16 cellular contexts compared by ENCODE assay signal in genomic region chr19:48818234-48818823, GRCh38. TPM values are rescaled to one million over a fixed set of nuclear protein-coding genes. Genes with fewer than 3 reads are reported as not detected.
DNase-seq lines count a peak whose midpoint lies in the region; ATAC-seq and TF ChIP-seq lines count a peak whose summit lies in the region.
"Had no signal": no experiment of that assay in that cellular context is flagged by ENCODE, and none has a peak within 500 bp of the region (broad histone marks: within the 10 kb centered on the region; RNA-seq: fewer than 3 reads in every experiment).

No MANE protein-coding gene starts in this region.

- H3K9me2 ChIP-seq in PC-3 (replicated peaks; ENCODE audit: low read length) = no peaks in the 10 kb centered on the region

- H3K4me1 ChIP-seq in PC-3 (ENCODE audit: insufficient read depth, low read length) = peaks cover 10% of the 10 kb centered on the region
- H3K4me1 ChIP-seq: Caco-2 had no signal

- no peaks in the 10 kb centered on the region for H3K9me3 ChIP-seq in PC-3 (ENCODE audit: low read length)
- H3K9me3 ChIP-seq: Caco-2, testis had no signal

- POLR2A ChIA-PET in PC-3 (lab: Charles Lee; ENCODE audit: unreplicated experiment) = no interaction called here

- no peaks in the 10 kb centered on the region for H3K9me3 Mint-ChIP-seq in type B pancreatic cell
- H3K9me3 Mint-ChIP-seq: activated CD4-positive, alpha-beta memory T cell treated with anti-CD3 and anti-CD28 coated beads, Interleukin-2, amount 10 ng/mL, durations not matched to agents 7 days and 5 days; neural progenitor cell had no signal

- TF ChIP-seq CTCF in type B pancreatic cell (conservative IDR thresholded peaks at IDR 0.05) (no peak), PC-3 (conservative IDR thresholded peaks at IDR 0.05; ENCODE audit: low read depth, low read length) (no peak)

- H3K9ac ChIP-seq in PC-3 (ENCODE audit: low read length) = no peak overlapping the region
- H3K9ac ChIP-seq: neural progenitor cell had no signal

- DNase-seq in NCI-H1436 (lab: John Stamatoyannopoulos, UW) (peak; percentile 84), NCI-H1436 treated with DMSO at 0.1 percent for 48 hours (lab: John Stamatoyannopoulos, UW) (no peak), NCI-H69 (lab: John Stamatoyannopoulos, UW) (peak; percentile 98), left kidney (ENCODE audit: low read depth, low spot score) (peak; percentile 44), type B pancreatic cell (ENCODE audit: extremely low spot score, unreplicated experiment) (no peak), dermis blood vessel endothelial cell (no peak), activated gamma-delta T cell treated with Interleukin-2 at 50 U/mL for 16 hours (no peak), PC-3 (no peak)
- DNase-seq: activated CD4-positive, alpha-beta memory T cell treated with anti-CD3 and anti-CD28 coated beads, Interleukin-2, amount 10 ng/mL, durations not matched to agents 7 days and 5 days; activated naive CD4-positive, alpha-beta T cell treated with Interleukin-2 at 50 U/mL for 16 hours; Caco-2; T-helper 1 cell; testis had no signal

- no peaks in the 10 kb centered on the region for H3F3A ChIP-seq in PC-3 (ENCODE audit: low read length, unreplicated experiment)

- H3K36me3 Mint-ChIP-seq in type B pancreatic cell = peaks cover 7% of the 10 kb centered on the region

- H4K20me1 ChIP-seq in PC-3 (ENCODE audit: low read length) = no peaks in the 10 kb centered on the region

- CTCF ChIA-PET in PC-3 (lab: Charles Lee) = no interaction called here

- no peak overlapping the region for H3K27ac ChIP-seq in PC-3 (ENCODE audit: low read length)
- H3K27ac ChIP-seq: cardiac muscle cell, neural progenitor cell, testis had no signal

- ATAC-seq in PC-3 = no peak

- H3K4me3 ChIP-seq in PC-3 (ENCODE audit: low read length) = no peak overlapping the region
- H3K4me3 ChIP-seq: cardiac muscle cell, neural progenitor cell, smooth muscle cell, testis had no signal

- no peak overlapping the region for H2AFZ ChIP-seq in PC-3 (ENCODE audit: low read length)
- H2AFZ ChIP-seq: neural progenitor cell had no signal

- peak overlapping the region; percentile 56 for H3K27ac Mint-ChIP-seq in type B pancreatic cell
- H3K27ac Mint-ChIP-seq: activated CD4-positive, alpha-beta memory T cell treated with anti-CD3 and anti-CD28 coated beads, Interleukin-2, amount 10 ng/mL, durations not matched to agents 7 days and 5 days; neural progenitor cell had no signal

- H3K27me3 ChIP-seq in PC-3 (ENCODE audit: low read length) = no peaks in the 10 kb centered on the region
- H3K27me3 ChIP-seq: cardiac muscle cell, neural progenitor cell, testis had no signal

- intact Hi-C loops in PC-3 (cut with micrococcal nuclease) = no loop called here

- peak overlapping the region; percentile 10 for H3K4me3 Mint-ChIP-seq in type B pancreatic cell
- H3K4me3 Mint-ChIP-seq: activated CD4-positive, alpha-beta memory T cell treated with anti-CD3 and anti-CD28 coated beads, Interleukin-2, amount 10 ng/mL, durations not matched to agents 7 days and 5 days; neural progenitor cell had no signal

- H3K4me1 Mint-ChIP-seq in type B pancreatic cell (ENCODE audit: unreplicated experiment) = peaks cover 19% of the 10 kb centered on the region

- no peak overlapping the region for H3K4me2 ChIP-seq in PC-3 (ENCODE audit: low read length)
- H3K4me2 ChIP-seq: neural progenitor cell, smooth muscle cell had no signal

- H3K36me3 ChIP-seq in PC-3 (ENCODE audit: low read depth, low read length) = no peaks in the 10 kb centered on the region
- H3K36me3 ChIP-seq: cardiac muscle cell, neural progenitor cell had no signal

- no peaks in the 10 kb centered on the region for H3K27me3 Mint-ChIP-seq in type B pancreatic cell

- no TSS peak for BruUV-seq in PC-3 (replicated peaks; lab: Mats Ljungman, UMichigan)

- H3K79me2 ChIP-seq in PC-3 (ENCODE audit: low read length) = no peaks in the 10 kb centered on the region

RNA-seq across cellular contexts. Expression of gene BCAT2, which starts 7.5 kb away (rescaled TPM):
- total RNA-seq in type B pancreatic cell (ENCODE audit: low replicate concordance) = 52.8 and 73.3 TPM in 2 replicates
- 40.7 and 56.7 TPM in 2 replicates for total RNA-seq in dermis blood vessel endothelial cell
- total RNA-seq in PC-3 (2014; rRNA removed) = 41.1 and 50.0 TPM in 2 replicates

RNA-seq across cellular contexts. Expression of gene HSD17B14, which starts 18.0 kb away (rescaled TPM):
- total RNA-seq in type B pancreatic cell (ENCODE audit: low replicate concordance) = 9.4 and 12.9 TPM in 2 replicates
- 1.5 and 8.0 TPM in 2 replicates for total RNA-seq in dermis blood vessel endothelial cell
- total RNA-seq in PC-3 (2014; rRNA removed) = 15.0 and 15.4 TPM in 2 replicates

RNA-seq across cellular contexts. Expression of gene PLEKHA4, which starts 50.1 kb away (rescaled TPM):
- total RNA-seq in type B pancreatic cell (ENCODE audit: low replicate concordance) (15.8 and 45.4 TPM in 2 replicates), dermis blood vessel endothelial cell (2.6 and 6.5 TPM in 2 replicates), PC-3 (2014; rRNA removed) (0.63 and 1.2 TPM in 2 replicates)

RNA-seq across cellular contexts. Expression of gene PPP1R15A, which starts 53.9 kb away (rescaled TPM):
- total RNA-seq in type B pancreatic cell (ENCODE audit: low replicate concordance) (57.5 and 161 TPM in 2 replicates), dermis blood vessel endothelial cell (39.2 and 59.6 TPM in 2 replicates), PC-3 (2014; rRNA removed) (78.0 and 105 TPM in 2 replicates)

Comparison
In these comparisons a context has a peak if more than half of its experiments do, and no peak if none do; other contexts are left out.
1. DNase-seq: peak in NCI-H1436 (single experiment), NCI-H69 (single experiment) and left kidney (single experiment); none in NCI-H1436 treated with DMSO at 0.1 percent for 48 hours (single experiment), type B pancreatic cell (single experiment), dermis blood vessel endothelial cell (single experiment), activated gamma-delta T cell treated with Interleukin-2 at 50 U/mL for 16 hours (single experiment) and PC-3 (single experiment).